Comparison of ENCODE assay signal across 2 cellular contexts in the genomic region with DNA sequence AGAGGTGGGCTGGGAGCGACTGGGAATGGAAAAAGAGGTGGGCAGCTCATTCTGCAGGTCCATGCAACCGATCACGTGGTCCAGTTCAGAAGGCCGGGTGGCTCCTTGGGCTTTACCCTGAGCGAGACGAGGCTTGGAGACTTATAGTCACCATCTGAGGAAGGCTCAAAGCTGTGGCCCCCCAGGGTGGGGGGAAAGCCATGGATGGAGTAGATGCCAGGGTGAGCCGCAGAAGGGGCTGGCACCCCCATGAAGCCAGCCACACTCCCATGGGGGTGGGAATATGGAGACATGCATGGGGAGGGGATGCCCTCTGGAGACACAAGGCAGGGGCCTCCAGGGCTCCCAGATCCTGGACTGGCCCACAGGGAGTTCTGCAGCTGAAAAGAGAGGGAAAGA.
TF ChIP-seq lines count a peak whose summit lies in the region.

No MANE protein-coding gene starts in this region.

TF ChIP-seq in HEK293, 187 proteins besides CTCF, POLR2A, EP300 and RAD21:
- TF ChIP-seq ZNF660 (tag by site-specific recombination; IDR thresholded peaks at IDR 0.05) (no peak), ZNF513 (tag by site-specific recombination; IDR thresholded peaks at IDR 0.05) (no peak), RBAK (tag by site-specific recombination; IDR thresholded peaks at IDR 0.05) (no peak), GLIS1 (tag by site-specific recombination; IDR thresholded peaks at IDR 0.05) (peak; percentile 21; the same call in 1 of the 2 replicates)

TF ChIP-seq in K562, 482 proteins besides CTCF, POLR2A, EP300 and RAD21:
- peak; percentile 39; the same call in 1 of the 2 replicates for TF ChIP-seq POLR2G (IDR thresholded peaks at IDR 0.05; ENCODE audit: low read depth, low read length)
- TF ChIP-seq, protein P1, sequence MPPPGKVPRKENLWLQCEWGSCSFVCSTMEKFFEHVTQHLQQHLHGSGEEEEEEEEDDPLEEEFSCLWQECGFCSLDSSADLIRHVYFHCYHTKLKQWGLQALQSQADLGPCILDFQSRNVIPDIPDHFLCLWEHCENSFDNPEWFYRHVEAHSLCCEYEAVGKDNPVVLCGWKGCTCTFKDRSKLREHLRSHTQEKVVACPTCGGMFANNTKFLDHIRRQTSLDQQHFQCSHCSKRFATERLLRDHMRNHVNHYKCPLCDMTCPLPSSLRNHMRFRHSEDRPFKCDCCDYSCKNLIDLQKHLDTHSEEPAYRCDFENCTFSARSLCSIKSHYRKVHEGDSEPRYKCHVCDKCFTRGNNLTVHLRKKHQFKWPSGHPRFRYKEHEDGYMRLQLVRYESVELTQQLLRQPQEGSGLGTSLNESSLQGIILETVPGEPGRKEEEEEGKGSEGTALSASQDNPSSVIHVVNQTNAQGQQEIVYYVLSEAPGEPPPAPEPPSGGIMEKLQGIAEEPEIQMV (tag; conservative IDR thresholded peaks at IDR 0.05; ENCODE audit: low read depth) = no peak
